In genomic region chr17:73341350-73342056, GRCh38 we compare ENCODE assay signal across 2 cellular contexts.
TF ChIP-seq lines count a peak whose summit lies in the region.

No MANE protein-coding gene starts in this region.

TF ChIP-seq in H1, 55 proteins besides CTCF, POLR2A, EP300 and RAD21:
- no peak for TF ChIP-seq SP4 (IDR thresholded peaks at IDR 0.05; ENCODE audit: low read length)
- TF ChIP-seq POLR2AphosphoS5 (IDR thresholded peaks at IDR 0.05; ENCODE audit: low read depth, low read length): no peak
- TF ChIP-seq HDAC2 (IDR thresholded peaks at IDR 0.05; ENCODE audit: borderline replicate concordance in 1 of 2, low read depth in 2 of 2, low read length in 2 of 2): no peak
- no peak for TF ChIP-seq SIN3A (conservative IDR thresholded peaks at IDR 0.05 in 1 of 2, IDR thresholded peaks at IDR 0.05 in 1 of 2; ENCODE audit: low read depth in 1 of 2, low read length in 2 of 2)
- no peak for TF ChIP-seq CHD7 (IDR thresholded peaks at IDR 0.05; ENCODE audit: insufficient replicate concordance, low read length)
- TF ChIP-seq CEBPB (IDR thresholded peaks at IDR 0.05; ENCODE audit: low read depth, low read length): no peak
- TF ChIP-seq ATF3 (IDR thresholded peaks at IDR 0.05; ENCODE audit: insufficient read depth, low read depth, low read length): no peak
- no peak for TF ChIP-seq RBBP5 (IDR thresholded peaks at IDR 0.05; ENCODE audit: borderline replicate concordance, low read depth, low read length)
- no peak for TF ChIP-seq NRF1 (IDR thresholded peaks at IDR 0.05; ENCODE audit: low read depth, low read length)
- TF ChIP-seq RNF2 (IDR thresholded peaks at IDR 0.05; ENCODE audit: borderline replicate concordance, low read depth, low read length, missing control alignments, poor library complexity, severe bottlenecking): no peak
- TF ChIP-seq SRF (IDR thresholded peaks at IDR 0.05; ENCODE audit: low read depth, low read length): no peak

TF ChIP-seq in neural cell, 6 proteins besides CTCF, POLR2A, EP300 and RAD21:
- TF ChIP-seq TAF1 (IDR thresholded peaks at IDR 0.05; ENCODE audit: low read depth) (no peak), SMC3 (conservative IDR thresholded peaks at IDR 0.05; ENCODE audit: poor library complexity) (no peak), POLR2AphosphoS5 (IDR thresholded peaks at IDR 0.05) (no peak), EZH2 (IDR thresholded peaks at IDR 0.05; ENCODE audit: borderline replicate concordance, insufficient read depth, low read length, poor library complexity, severe bottlenecking) (no peak), REST (IDR thresholded peaks at IDR 0.05; ENCODE audit: borderline replicate concordance) (no peak), MXI1 (conservative IDR thresholded peaks at IDR 0.05; ENCODE audit: poor library complexity, severe bottlenecking) (no peak)
